8 cellular contexts compared by ENCODE assay signal in the genomic region with DNA sequence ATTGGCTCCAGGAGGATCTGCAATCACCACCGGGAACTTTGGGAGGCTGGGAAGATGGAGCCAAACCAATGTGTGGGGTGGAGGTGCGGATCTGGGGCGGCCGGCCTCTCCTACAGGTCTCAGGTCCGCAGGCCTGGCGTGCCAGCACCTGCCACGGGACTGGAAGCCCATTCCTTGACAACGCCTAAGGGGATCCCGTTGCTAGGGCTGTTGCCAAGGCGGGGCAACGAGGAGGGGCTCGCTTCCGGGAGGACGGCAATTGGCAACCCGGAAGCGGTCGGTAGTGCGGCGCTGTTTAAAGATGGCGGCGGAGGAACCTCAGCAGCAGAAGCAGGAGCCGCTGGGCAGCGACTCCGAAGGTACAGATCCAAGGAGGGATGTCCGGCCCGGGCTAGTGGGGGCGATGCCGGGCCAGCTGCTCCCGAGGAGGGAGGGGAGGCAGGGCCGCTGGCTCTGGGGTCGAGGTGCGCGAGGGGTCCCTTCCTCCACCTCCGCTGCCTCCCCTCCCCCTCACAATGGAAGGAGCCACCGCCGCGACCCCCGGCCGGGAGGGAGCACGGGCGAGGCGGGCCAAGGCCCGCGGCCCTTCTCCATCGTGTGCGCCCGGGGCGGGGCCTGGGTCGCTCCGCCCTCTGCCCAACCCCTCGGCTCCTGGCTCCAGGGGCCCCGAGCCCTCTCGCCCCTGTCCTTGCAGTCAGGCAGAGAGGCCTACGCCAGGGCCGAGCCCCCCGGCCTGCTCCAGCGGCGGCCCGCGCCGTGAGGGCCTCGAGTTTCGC. TPM values are rescaled to one million over a fixed set of nuclear protein-coding genes. Genes with fewer than 3 reads are reported as not detected.
DNase-seq lines count a peak whose midpoint lies in the region; ATAC-seq, FAIRE-seq and TF ChIP-seq lines count a peak whose summit lies in the region.

A gene with protein sequence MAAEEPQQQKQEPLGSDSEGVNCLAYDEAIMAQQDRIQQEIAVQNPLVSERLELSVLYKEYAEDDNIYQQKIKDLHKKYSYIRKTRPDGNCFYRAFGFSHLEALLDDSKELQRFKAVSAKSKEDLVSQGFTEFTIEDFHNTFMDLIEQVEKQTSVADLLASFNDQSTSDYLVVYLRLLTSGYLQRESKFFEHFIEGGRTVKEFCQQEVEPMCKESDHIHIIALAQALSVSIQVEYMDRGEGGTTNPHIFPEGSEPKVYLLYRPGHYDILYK (plus strand): TSS at position 283 of the 776 bp plus-strand sequence. CDS start 19 bp downstream, at position 302.

- H3K27me3 ChIP-seq in bronchial epithelial cell (ENCODE audit: control insufficient read depth, insufficient read depth, low read length), result no peaks in the 10 kb centered on the region
- H3K27me3 ChIP-seq in small intestine (ENCODE audit: control insufficient read depth in 2 of 2, insufficient read depth in 2 of 2, low read length in 2 of 2), result no peaks in the 10 kb centered on the region

- H3K4me3 ChIP-seq in WI38 (ENCODE audit: low read depth, low read length) (peak within 1 kb of the TSS; percentile 92), bronchial epithelial cell (ENCODE audit: low read depth, low read length) (peak within 1 kb of the TSS; percentile 99), small intestine (ENCODE audit: low read depth in 1 of 2, low read length in 2 of 2) (peak within 1 kb of the TSS; percentile 81 to 96)

- no peaks in the 10 kb centered on the region for H3K9me3 ChIP-seq in small intestine (ENCODE audit: control insufficient read depth, low read depth)

- DNase-seq in NCI-H2196 treated with DMSO at 0.1 percent for 48 hours (lab: John Stamatoyannopoulos, UW; ENCODE audit: unreplicated experiment) (peak; percentile 91), bronchial epithelial cell (ENCODE audit: low read depth) (peak; percentile 95), iPS-NIHi7 (ENCODE audit: extremely low spot score) (peak; percentile 96), small intestine (peak; percentile 90)

- 0 to 1% (median 0%) methylated on average over 44 to 63 of the region's 63 CpGs for WGBS in small intestine, 3 donors

- ATAC-seq in GM18861 (IDR thresholded peaks at IDR 0.05; ENCODE audit: unreplicated experiment) (peak; percentile 73), HG03108 (IDR thresholded peaks at IDR 0.05; ENCODE audit: unreplicated experiment) (peak; percentile 87)

- H3K36me3 ChIP-seq in bronchial epithelial cell (ENCODE audit: control insufficient read depth, insufficient read depth, low read length), result peaks cover 10% of the 10 kb centered on the region
- no peaks in the 10 kb centered on the region for H3K36me3 ChIP-seq in small intestine (ENCODE audit: control insufficient read depth in 2 of 2, insufficient read depth in 2 of 2, low read length in 2 of 2)

- H3K4me1 ChIP-seq in small intestine (ENCODE audit: control insufficient read depth in 2 of 2, insufficient read depth in 1 of 2, low read depth in 1 of 2, low read length in 1 of 2), result peaks cover 0 to 5% of the 10 kb centered on the region in 2 donors

- peak within 1 kb of the TSS; percentile 27 to 95 for H3K27ac ChIP-seq in small intestine (ENCODE audit: low read depth in 1 of 2, low read length in 1 of 2)

- peak; percentile 11 for FAIRE-seq in A204.1 (lab: Jason Lieb, UNC)
- FAIRE-seq in bronchial epithelial cell (lab: Jason Lieb, UNC), result no peak
- FAIRE-seq in small intestine (lab: Jason Lieb, UNC), result no peak

- TF ChIP-seq CTCF in WI38 (IDR thresholded peaks at IDR 0.05; ENCODE audit: low read depth, low read length), result no peak
- no peak for TF ChIP-seq CTCF in bronchial epithelial cell (IDR thresholded peaks at IDR 0.05; ENCODE audit: insufficient read depth, low read length, severe bottlenecking)

RNA-seq across cellular contexts. Expression of the gene that starts here (rescaled TPM):
- 43.5 and 51.1 TPM in 2 replicates for total RNA-seq in bronchial epithelial cell
- polyA plus RNA-seq in small intestine, result 10 to 100 TPM; 76.0 to 93.5 (median 80.2) TPM

Comparison
In these comparisons a context has a peak if more than half of its experiments do, and no peak if none do; other contexts are left out.
1. Peak in every context shown above with its lines: DNase-seq, ATAC-seq, H3K4me3 ChIP-seq and H3K27ac ChIP-seq.